8 cellular contexts compared by ENCODE assay signal in the genomic region with DNA sequence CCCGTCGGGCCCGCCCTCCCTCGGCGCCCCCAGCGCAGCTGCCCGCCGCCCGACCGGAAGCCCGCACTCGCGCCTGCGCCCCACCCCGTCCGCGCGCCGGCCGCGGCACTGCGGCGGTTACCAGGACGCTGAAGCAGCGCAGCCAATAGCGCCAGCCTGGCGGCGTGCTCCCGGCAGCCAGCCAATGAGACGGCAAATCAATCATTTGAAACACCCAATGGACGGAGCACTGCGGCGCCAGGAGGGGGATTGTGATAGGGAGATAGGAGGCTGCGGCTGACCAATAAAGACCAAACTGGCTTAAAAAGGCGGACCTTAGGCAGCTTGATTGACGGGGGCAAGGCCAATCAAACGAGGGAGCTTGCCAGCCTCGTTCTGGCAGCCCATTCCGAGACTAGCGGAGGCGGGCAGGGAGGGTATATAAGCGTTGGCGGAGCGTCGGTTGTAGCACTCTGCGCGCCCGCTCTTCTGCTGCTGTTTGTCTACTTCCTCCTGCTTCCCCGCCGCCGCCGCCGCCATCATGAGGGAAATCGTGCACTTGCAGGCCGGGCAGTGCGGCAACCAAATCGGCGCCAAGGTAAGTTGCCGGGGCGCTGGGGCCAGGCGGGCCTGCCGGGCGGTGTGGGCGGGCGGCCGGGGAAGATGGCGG. TPM values are rescaled to one million over a fixed set of nuclear protein-coding genes. Genes with fewer than 3 reads are reported as not detected.
A peak's percentile ranks its signal among the peaks of the same experiment; 100 is the strongest.
DNase-seq lines count a peak whose midpoint lies in the region; ATAC-seq, FAIRE-seq and TF ChIP-seq lines count a peak whose summit lies in the region.

Gene TUBB4B, plus strand, starts transcription at position 447 of the 649 bp plus-strand sequence. Its CDS starts 74 bp downstream, at position 521.

- no peak for TF ChIP-seq CTCF in BE2C (IDR thresholded peaks at IDR 0.05; ENCODE audit: low read depth, low read length)

- FAIRE-seq in colon (lab: Jason Lieb, UNC), result peak; percentile 92

- H3K4me3 ChIP-seq in BE2C (ENCODE audit: low read depth, low read length), result peak within 1 kb of the TSS; percentile 83

- ATAC-seq in HG03460 (IDR thresholded peaks at IDR 0.05; ENCODE audit: unreplicated experiment), result peak; percentile 67

- H3K9me3 ChIP-seq in BE2C, result no peaks in the 10 kb centered on the region

- H3K27me3 ChIP-seq in BE2C, result no peaks in the 10 kb centered on the region

- DNase-seq in BE2C (peak; percentile 99), GM19240 (ENCODE audit: insufficient read length, low spot score) (peak; percentile 99), NCI-H526 (lab: John Stamatoyannopoulos, UW) (peak; percentile 98), kidney tubule cell (ENCODE audit: low spot score) (peak; percentile 100)
- peak; percentile 98 for DNase-seq in activated CD4-positive, alpha-beta T cell treated with anti-CD3 and anti-CD28 coated beads for 48 hours
- peak; percentile 88 to 96 (median 94) for DNase-seq in stimulated activated CD4-positive, alpha-beta T cell treated with anti-CD3 and anti-CD28 coated beads, Interleukin-1b, Interleukin-23, amount 100 ng/mL, for 24 hours (ENCODE audit: low read depth in 4 of 4, low spot score in 1 of 4)

- peaks cover 20% of the 10 kb centered on the region for H3K4me1 ChIP-seq in BE2C

- peaks cover 24% of the 10 kb centered on the region for H3K36me3 ChIP-seq in BE2C

RNA-seq across cellular contexts. Expression of gene TUBB4B, which starts in this region (rescaled TPM):
- polyA plus RNA-seq in BE2C (2012; ENCODE audit: insufficient read depth, insufficient read length, low read depth), result 604 TPM

Comparison
In these comparisons a context has a peak if more than half of its experiments do, and no peak if none do; other contexts are left out.
1. Peak in every context shown above with its lines: DNase-seq, ATAC-seq and H3K4me3 ChIP-seq.